Comparison of ENCODE assay signal across 18 cellular contexts in genomic region chr15:59556405-59556804, GRCh38. TPM values are rescaled to one million over a fixed set of nuclear protein-coding genes. Genes with fewer than 3 reads are reported as not detected.
A peak's percentile ranks its signal among the peaks of the same experiment; 100 is the strongest.
DNase-seq lines count a peak whose midpoint lies in the region; ATAC-seq and TF ChIP-seq lines count a peak whose summit lies in the region.
"Had no signal": no experiment of that assay in that cellular context is flagged by ENCODE, and none has a peak within 500 bp of the region (broad histone marks: within the 10 kb centered on the region; RNA-seq: fewer than 3 reads in every experiment).

No MANE protein-coding gene starts in this region.

- intact Hi-C loops in HCT116 (cut with micrococcal nuclease) (no loop called here), esophagus squamous epithelium (cut with DNase I) (no loop called here), transverse colon (cut with DNase I; ENCODE audit: low total_unique reads) (no loop called here)

- no peaks in the 10 kb centered on the region for H3K36me3 Mint-ChIP-seq in H9 (ENCODE audit: insufficient read depth in 1 of 3, low read depth in 3 of 3)
- H3K36me3 Mint-ChIP-seq: CD8-positive, alpha-beta T cell had no signal

- DNase-seq in HCT116 (ENCODE audit: low read depth, low spot score) (no peak), adipocyte (ENCODE audit: low read depth) (peak; percentile 18), esophagus squamous epithelium (lab: John Stamatoyannopoulos, UW) (no peak), transverse colon (no peak), upper lobe of left lung (no peak), H9 (no peak)
- DNase-seq: ACHN; BE2C; CD8-positive, alpha-beta T cell; Kasumi-1; NCI-H1436; NCI-H2081; NK-92 treated with Interleukin-12 subunit alpha and Interleukin-12 subunit beta, amount 100 ng/mL, for 24 hours; OCI-M1 had no signal

- H3K9ac ChIP-seq in HCT116 (ENCODE audit: low read length) (no peak overlapping the region), adipocyte (ENCODE audit: low read length) (no peak overlapping the region), H9 (ENCODE audit: extremely low read depth, insufficient read length, low read length) (no peak overlapping the region)

- H3K9me2 ChIP-seq in HCT116 (ENCODE audit: insufficient read depth): no peaks in the 10 kb centered on the region

- POLR2A ChIA-PET in HCT116 (lab: Charles Lee): interaction anchor here (0.8 to 1.2 kb wide), 2 partner anchors 9 to 56 kb away, joined by 3 to 4 read pairs; partner anchors contain the start of gene GCNT3

- no peak overlapping the region for H3K23ac ChIP-seq in H9 (ENCODE audit: insufficient read length, low read depth, low read length)

- ATAC-seq in HCT116 (no peak), GM21390 (IDR thresholded peaks at IDR 0.05; ENCODE audit: unreplicated experiment) (no peak), upper lobe of left lung (ENCODE audit: low FRiP score in 2 of 2) (no peak)
- ATAC-seq: CD8-positive, alpha-beta T cell had no signal

- H3K4me1 ChIP-seq in HCT116 (ENCODE audit: control insufficient read depth in 1 of 2, insufficient read depth in 2 of 2, low read length in 2 of 2) (peaks cover 2 to 17% of the 10 kb centered on the region in 2 experiments; a peak in 2 of 4 replicates), adipocyte (ENCODE audit: control insufficient read depth, insufficient read depth, low read length) (peaks cover 11% of the 10 kb centered on the region), esophagus squamous epithelium (peaks cover 0 to 4% (median 0%) of the 10 kb centered on the region in 3 donors), transverse colon (peaks cover 0 to 28% (median 5%) of the 10 kb centered on the region in 4 donors), upper lobe of left lung (no peaks in the 10 kb centered on the region), H9 (ENCODE audit: insufficient read depth, low read length) (no peaks in the 10 kb centered on the region)
- H3K4me1 ChIP-seq: BE2C had no signal

- H3K4me3 ChIP-seq in HCT116 (replicated peaks in 1 of 2; ENCODE audit: low read depth in 1 of 2, low read length in 2 of 2) (no peak overlapping the region), adipocyte (ENCODE audit: low read length) (no peak overlapping the region), esophagus squamous epithelium (no peak overlapping the region), transverse colon (no peak overlapping the region), upper lobe of left lung (no peak overlapping the region)
- H3K4me3 ChIP-seq: SK-N-MC had no signal

- H4K20me1 ChIP-seq in HCT116 (ENCODE audit: insufficient read depth) (no peaks in the 10 kb centered on the region), H9 (ENCODE audit: control insufficient read depth, insufficient read depth, insufficient read length) (no peaks in the 10 kb centered on the region)

- no peak for TF ChIP-seq CTCF in HCT116 (IDR thresholded peaks at IDR 0.05 in 2 of 3, conservative IDR thresholded peaks at IDR 0.05 in 1 of 3; ENCODE audit: borderline replicate concordance in 1 of 3, insufficient read depth in 1 of 3, low read depth in 2 of 3, low read length in 2 of 3)
- TF ChIP-seq CTCF in esophagus squamous epithelium (IDR thresholded peaks at IDR 0.05): no peak
- no peak for TF ChIP-seq CTCF in transverse colon (IDR thresholded peaks at IDR 0.05)
- TF ChIP-seq CTCF in upper lobe of left lung (IDR thresholded peaks at IDR 0.05): no peak
- no peak for TF ChIP-seq CTCF in H9 (conservative IDR thresholded peaks at IDR 0.05)

- H3K23me2 ChIP-seq in H9 (ENCODE audit: insufficient read length, low read depth, low read length, poor library complexity, severe bottlenecking): no peaks in the 10 kb centered on the region

- no peak overlapping the region for H2BK120ac ChIP-seq in H9 (ENCODE audit: low read depth, low read length, poor library complexity, severe bottlenecking)

- H3K14ac ChIP-seq in H9 (ENCODE audit: insufficient read depth, low read length): no peak overlapping the region

- H2BK20ac ChIP-seq in H9 (ENCODE audit: low read depth, low read length, poor library complexity, severe bottlenecking): no peak overlapping the region

- no peak overlapping the region for H2BK5ac ChIP-seq in H9 (ENCODE audit: insufficient read length, low read length)

- H3K79me2 ChIP-seq in HCT116 (ENCODE audit: insufficient read depth, low read length): no peaks in the 10 kb centered on the region
- H3K79me2 ChIP-seq in H9 (ENCODE audit: insufficient read depth, low read length): no peaks in the 10 kb centered on the region

- H3K9me3 ChIP-seq in HCT116 (ENCODE audit: control insufficient read depth in 1 of 2, insufficient read depth in 1 of 2, low read depth in 1 of 2, low read length in 2 of 2): no peaks in the 10 kb centered on the region
- no peaks in the 10 kb centered on the region for H3K9me3 ChIP-seq in adipocyte (ENCODE audit: control insufficient read depth, low read length)
- no peaks in the 10 kb centered on the region for H3K9me3 ChIP-seq in esophagus squamous epithelium
- H3K9me3 ChIP-seq in transverse colon: no peaks in the 10 kb centered on the region
- H3K9me3 ChIP-seq in upper lobe of left lung: no peaks in the 10 kb centered on the region
- no peaks in the 10 kb centered on the region for H3K9me3 ChIP-seq in H9 (ENCODE audit: control insufficient read depth, low read depth, low read length)
- H3K9me3 ChIP-seq: BE2C had no signal

- H3K27me3 Mint-ChIP-seq in H9 (ENCODE audit: low read depth): peaks cover 56% of the 10 kb centered on the region

- H3K9me3 Mint-ChIP-seq in H9: no peaks in the 10 kb centered on the region; a peak in 1 of 5 replicates
- H3K9me3 Mint-ChIP-seq: CD8-positive, alpha-beta T cell had no signal

- in situ Hi-C loops in transverse colon (cut with MboI; ENCODE audit: low pct_ligation_motif_present in 1 of 4, low pct_unique_long_range_greater_than_20kb in 1 of 4, low sequenced_read_pairs in 3 of 4): no loop called here

- H2AK5ac ChIP-seq in H9 (ENCODE audit: insufficient read length, low read length): no peak overlapping the region

- RAD21 ChIA-PET in HCT116 (lab: Charles Lee; ENCODE audit: low non-redundant PET in 1 of 2, low total read pairs in 2 of 2, uncharacterized antibody in 2 of 2, unreplicated experiment in 2 of 2): no interaction called here

- H3K4me1 Mint-ChIP-seq in H9: no peaks in the 10 kb centered on the region

- no peak overlapping the region for H3K18ac ChIP-seq in H9 (ENCODE audit: insufficient read length, low read depth, low read length)

- H4K5ac ChIP-seq in H9 (ENCODE audit: insufficient read length, low read depth, low read length): no peak overlapping the region

- H4K8ac ChIP-seq in H9 (replicated peaks; ENCODE audit: insufficient read length, low read depth, low read length): no peak overlapping the region

- H3K4me2 ChIP-seq in HCT116 (ENCODE audit: low read length) (peak overlapping the region; percentile 55), H9 (ENCODE audit: insufficient read depth, insufficient read length, low read length) (no peak overlapping the region)

- H3K27me3 ChIP-seq in HCT116 (ENCODE audit: insufficient read depth, low read length) (no peaks in the 10 kb centered on the region), adipocyte (replicated peaks; ENCODE audit: control insufficient read depth, insufficient read depth, low read length) (no peaks in the 10 kb centered on the region), esophagus squamous epithelium (peaks cover 0 to 15% (median 0%) of the 10 kb centered on the region in 4 donors), transverse colon (no peaks in the 10 kb centered on the region), upper lobe of left lung (no peaks in the 10 kb centered on the region), H9 (ENCODE audit: insufficient read depth, low read length) (no peaks in the 10 kb centered on the region)

- TF ChIP-seq POLR2A in HCT116 (IDR thresholded peaks at IDR 0.05; ENCODE audit: borderline replicate concordance, extremely low read depth, insufficient read depth, insufficient read length): no peak
- no peak for TF ChIP-seq POLR2A in esophagus squamous epithelium (IDR thresholded peaks at IDR 0.05)
- TF ChIP-seq POLR2A in transverse colon (IDR thresholded peaks at IDR 0.05): no peak
- TF ChIP-seq POLR2A in upper lobe of left lung (IDR thresholded peaks at IDR 0.05): no peak

- H4K91ac ChIP-seq in H9 (ENCODE audit: insufficient read length, low read depth, low read length): no peak overlapping the region

- H3K36me3 ChIP-seq in HCT116 (ENCODE audit: control insufficient read depth in 1 of 2, insufficient read depth in 2 of 2, low read length in 2 of 2) (no peaks in the 10 kb centered on the region), adipocyte (ENCODE audit: control insufficient read depth, insufficient read depth, low read length, severe bottlenecking) (no peaks in the 10 kb centered on the region), esophagus squamous epithelium (no peaks in the 10 kb centered on the region), transverse colon (no peaks in the 10 kb centered on the region), upper lobe of left lung (no peaks in the 10 kb centered on the region)
- H3K36me3 ChIP-seq: BE2C had no signal

- CTCF ChIA-PET in HCT116 (lab: Charles Lee): interaction anchor here (1.2 to 1.3 kb wide), 2 partner anchors 24 to 28 kb away, joined by 3 to 4 read pairs; no protein-coding TSS in a partner anchor

- H3K79me1 ChIP-seq in H9 (ENCODE audit: insufficient read depth, low read depth, low read length, poor library complexity, severe bottlenecking): no peaks in the 10 kb centered on the region

- H3K4ac ChIP-seq in H9 (ENCODE audit: low read depth, low read length): no peak overlapping the region

- no peak overlapping the region for H3K27ac ChIP-seq in HCT116 (ENCODE audit: low read depth, low read length)
- peak overlapping the region in 3 of 4 donors; percentile 21 to 58 (median 43) for H3K27ac ChIP-seq in esophagus squamous epithelium
- peak overlapping the region; percentile 61 to 75 (median 71) for H3K27ac ChIP-seq in transverse colon
- no peak overlapping the region for H3K27ac ChIP-seq in upper lobe of left lung
- H3K27ac ChIP-seq in H9 (ENCODE audit: insufficient read length, low read depth, low read length): no peak overlapping the region
- H3K27ac ChIP-seq: SK-N-MC had no signal

- H3K27ac Mint-ChIP-seq in H9: no peak overlapping the region
- H3K27ac Mint-ChIP-seq: CD8-positive, alpha-beta T cell had no signal

- H3K4me3 Mint-ChIP-seq in H9: no peak overlapping the region
- H3K4me3 Mint-ChIP-seq: CD8-positive, alpha-beta T cell had no signal

- no peak overlapping the region for H3K56ac ChIP-seq in H9 (ENCODE audit: insufficient read length, low read depth, low read length)

- H3T11ph ChIP-seq in H9 (ENCODE audit: low read length): no peak overlapping the region

- WGBS in esophagus squamous epithelium, 2 donors: 68 to 89% methylated on average over 2 of the region's 2 CpGs
- WGBS in transverse colon (ENCODE audit: low coverage in 1 of 2), 2 donors: 97 to 100% methylated on average over 1 to 2 of the region's 2 CpGs
- WGBS in upper lobe of left lung, 2 donors: 96 to 100% methylated on average over 2 of the region's 2 CpGs
- no CpG with 5 or more reads among the region's 2 CpGs for WGBS in H9 (ENCODE audit: extremely low coverage, insufficient read length, low lambda C conversion rate)

- no peak overlapping the region for H2BK15ac ChIP-seq in H9 (ENCODE audit: low read depth, low read length)

- H2AFZ ChIP-seq in HCT116 (ENCODE audit: low read depth, low read length, poor library complexity, severe bottlenecking) (no peak overlapping the region), H9 (ENCODE audit: low read length) (no peak overlapping the region)

- BruUV-seq in HCT116 (replicated peaks; lab: Mats Ljungman, UMichigan): no TSS peak

- TF ChIP-seq EP300 in transverse colon (IDR thresholded peaks at IDR 0.05; ENCODE audit: low read depth) (no peak), upper lobe of left lung (IDR thresholded peaks at IDR 0.05) (no peak)

- no peak overlapping the region for H2BK12ac ChIP-seq in H9 (ENCODE audit: insufficient read length, low read depth, low read length)

- TF ChIP-seq RAD21 in HCT116 (IDR thresholded peaks at IDR 0.05; ENCODE audit: low read depth): no peak

RNA-seq across cellular contexts. Expression of gene GCNT3, which starts 55.2 kb away (rescaled TPM):
- total RNA-seq in HCT116 (2021; ENCODE audit: unreplicated experiment) (5.6 TPM), esophagus squamous epithelium (10 to 100 TPM in 3 of 4 donors, 1 to 10 TPM in 1; 8.8 to 30.2 (median 18.1) TPM), transverse colon (100 to 1,000 TPM; 117 to 289 (median 184) TPM), upper lobe of left lung (1 to 10 TPM in 3 of 6 donors, under 1 TPM in 1, not detected in 2; 0.30 to 5.7 (median 1.6) TPM), H9 (2021) (not detected in 2 replicates)
- 3.3 and 4.3 TPM in 2 replicates for polyA plus RNA-seq in HCT116 (2012)
- total RNA-seq: CD8-positive, alpha-beta T cell; Daoy; H1 had no signal
- polyA plus RNA-seq: H1 had no signal

Comparison
In these comparisons a context has a peak if more than half of its experiments do, and no peak if none do; other contexts are left out.
1. H3K27ac ChIP-seq: peak in esophagus squamous epithelium (3 of 4) and transverse colon (4 of 4); none in HCT116 (single experiment), upper lobe of left lung (0 of 4) and H9 (single experiment).